ENCODE assay signal across 27 cellular contexts in genomic region chr10:20871970-20872369, GRCh38. TPM values are rescaled to one million over a fixed set of nuclear protein-coding genes. Genes with fewer than 3 reads are reported as not detected.
DNase-seq lines count a peak whose midpoint lies in the region; TF ChIP-seq lines count a peak whose summit lies in the region.
"Had no signal": no experiment of that assay in that cellular context is flagged by ENCODE, and none has a peak within 500 bp of the region (broad histone marks: within the 10 kb centered on the region; RNA-seq: fewer than 3 reads in every experiment).

No MANE protein-coding gene starts in this region.

- peaks cover 24% of the 10 kb centered on the region for H3K4me1 Mint-ChIP-seq in endodermal cell
- H3K4me1 Mint-ChIP-seq: activated CD4-positive, alpha-beta memory T cell treated with anti-CD3 and anti-CD28 coated beads, Interleukin-2, amount 10 ng/mL, durations not matched to agents 7 days and 5 days; activated naive CD8-positive, alpha-beta T cell treated with anti-CD3 and anti-CD28 coated beads, Interleukin-2, amount 10 ng/mL, durations not matched to agents 7 days and 5 days; CD4-positive, alpha-beta memory T cell; T-cell had no signal

- no peak for TF ChIP-seq CTCF in endodermal cell (conservative IDR thresholded peaks at IDR 0.05)

- H3K9me3 Mint-ChIP-seq in endodermal cell, result no peaks in the 10 kb centered on the region
- H3K9me3 Mint-ChIP-seq: activated CD4-positive, alpha-beta memory T cell treated with anti-CD3 and anti-CD28 coated beads, Interleukin-2, amount 10 ng/mL, durations not matched to agents 7 days and 5 days; activated naive CD8-positive, alpha-beta T cell treated with anti-CD3 and anti-CD28 coated beads, Interleukin-2, amount 10 ng/mL, durations not matched to agents 7 days and 5 days; nephron; T-cell had no signal

- H3K9ac ChIP-seq in endodermal cell (ENCODE audit: extremely low read depth, low read length, poor library complexity, severe bottlenecking), result no peak overlapping the region

- 78 to 79% methylated on average over 4 to 6 of the region's 7 CpGs for WGBS in endodermal cell (ENCODE audit: insufficient coverage in 1 of 2, insufficient read length in 1 of 2), 2 experiments

- intact Hi-C loops in posterior cingulate gyrus (cut with DNase I), result no loop called here

- peak overlapping the region; percentile 25 for H3K4me3 ChIP-seq in endodermal cell (ENCODE audit: low read length)
- H3K4me3 ChIP-seq: K562, ovary, sigmoid colon, SJSA1, transverse colon had no signal

- peaks cover 5% of the 10 kb centered on the region for H3K36me3 ChIP-seq in endodermal cell (ENCODE audit: control insufficient read depth, insufficient read depth, low read length)
- H3K36me3 ChIP-seq: ovary, sigmoid colon, SJSA1, transverse colon had no signal

- DNase-seq in NCI-H1092 treated with DMSO at 0.1 percent for 48 hours (lab: John Stamatoyannopoulos, UW), result peak; percentile 80
- DNase-seq in NCI-H1092 (lab: John Stamatoyannopoulos, UW), result no peak
- peak; percentile 86 for DNase-seq in NCI-H1417 treated with DMSO at 0.1 percent for 48 hours (lab: John Stamatoyannopoulos, UW)
- peak; percentile 66 for DNase-seq in NCI-H345 (lab: John Stamatoyannopoulos, UW)
- DNase-seq in endodermal cell, result no peak
- DNase-seq in HT-29 (ENCODE audit: low spot score), result no peak
- DNase-seq in AG08395 (ENCODE audit: low spot score), result no peak
- DNase-seq in posterior cingulate gyrus, result no peak
- DNase-seq: activated CD4-positive, alpha-beta memory T cell treated with anti-CD3 and anti-CD28 coated beads, Interleukin-2, amount 10 ng/mL, durations not matched to agents 7 days and 5 days; activated CD4-positive, CD25-positive, alpha-beta regulatory T cell treated with anti-CD3 and anti-CD28 coated beads, Interleukin-2, amount 50 U/mL, for 72 hours; activated effector memory CD4-positive, alpha-beta T cell treated with anti-CD3 and anti-CD28 coated beads, Interleukin-2, amount 50 U/mL, for 16 hours; activated naive CD8-positive, alpha-beta T cell treated with anti-CD3 and anti-CD28 coated beads, Interleukin-2, amount 10 ng/mL, durations not matched to agents 7 days and 5 days; AML-193; CD4-positive, alpha-beta memory T cell; DMS79; GF-D8; HFFc6; NCI-H2029; NCI-H82; ovary; sigmoid colon; T-cell; transverse colon had no signal

- H3K4me3 Mint-ChIP-seq in endodermal cell, result no peak overlapping the region
- H3K4me3 Mint-ChIP-seq: activated CD4-positive, alpha-beta memory T cell treated with anti-CD3 and anti-CD28 coated beads, Interleukin-2, amount 10 ng/mL, durations not matched to agents 7 days and 5 days; activated naive CD8-positive, alpha-beta T cell treated with anti-CD3 and anti-CD28 coated beads, Interleukin-2, amount 10 ng/mL, durations not matched to agents 7 days and 5 days; CD4-positive, alpha-beta memory T cell; HFFc6; nephron; T-cell had no signal

- no peak overlapping the region for H3K27ac ChIP-seq in endodermal cell (ENCODE audit: low read depth, low read length)
- H3K27ac ChIP-seq: 22Rv1, ovary, sigmoid colon, SJSA1, transverse colon had no signal

- H3K9me3 ChIP-seq in endodermal cell (ENCODE audit: control insufficient read depth, low read length), result no peaks in the 10 kb centered on the region
- H3K9me3 ChIP-seq: ovary, sigmoid colon, SJSA1, transverse colon had no signal

- H3K27me3 Mint-ChIP-seq in endodermal cell (ENCODE audit: insufficient read depth), result no peaks in the 10 kb centered on the region
- H3K27me3 Mint-ChIP-seq: activated CD4-positive, alpha-beta memory T cell treated with anti-CD3 and anti-CD28 coated beads, Interleukin-2, amount 10 ng/mL, durations not matched to agents 7 days and 5 days; activated naive CD8-positive, alpha-beta T cell treated with anti-CD3 and anti-CD28 coated beads, Interleukin-2, amount 10 ng/mL, durations not matched to agents 7 days and 5 days; CD4-positive, alpha-beta memory T cell had no signal

- peaks cover 31% of the 10 kb centered on the region for H3K36me3 Mint-ChIP-seq in endodermal cell (ENCODE audit: low read depth)
- H3K36me3 Mint-ChIP-seq: activated naive CD8-positive, alpha-beta T cell treated with anti-CD3 and anti-CD28 coated beads, Interleukin-2, amount 10 ng/mL, durations not matched to agents 7 days and 5 days; CD4-positive, alpha-beta memory T cell; T-cell had no signal

- no peak overlapping the region for H3K27ac Mint-ChIP-seq in endodermal cell
- H3K27ac Mint-ChIP-seq: activated CD4-positive, alpha-beta memory T cell treated with anti-CD3 and anti-CD28 coated beads, Interleukin-2, amount 10 ng/mL, durations not matched to agents 7 days and 5 days; activated naive CD8-positive, alpha-beta T cell treated with anti-CD3 and anti-CD28 coated beads, Interleukin-2, amount 10 ng/mL, durations not matched to agents 7 days and 5 days; CD4-positive, alpha-beta memory T cell; HFFc6; nephron; T-cell had no signal

- no peaks in the 10 kb centered on the region for H3K27me3 ChIP-seq in endodermal cell (ENCODE audit: control insufficient read depth, insufficient read depth, low read length, poor library complexity, severe bottlenecking)
- H3K27me3 ChIP-seq: ovary, sigmoid colon, SJSA1, transverse colon had no signal

- no peaks in the 10 kb centered on the region for H3K4me1 ChIP-seq in endodermal cell (ENCODE audit: control insufficient read depth, insufficient read depth, low read length)
- H3K4me1 ChIP-seq: sigmoid colon, SJSA1, transverse colon had no signal

RNA-seq across cellular contexts. Expression of gene NEBL, which starts 25.1 kb away (rescaled TPM):
- 10 to 100 TPM; 39.8 to 61.6 TPM for total RNA-seq in endodermal cell
- 20.8 TPM for polyA plus RNA-seq in endodermal cell (2013, experiment 1 of 2)
- 22.4 TPM for polyA plus RNA-seq in endodermal cell (2013, experiment 2 of 2)
- total RNA-seq in HT-29 (2014; rRNA removed; shearing (Covaris generic)), result 0.68 and 2.2 TPM in 2 replicates
- total RNA-seq: activated CD4-positive, alpha-beta memory T cell treated with anti-CD3 and anti-CD28 coated beads, Interleukin-2, amount 10 ng/mL, durations not matched to agents 7 days and 5 days; activated naive CD8-positive, alpha-beta T cell treated with anti-CD3 and anti-CD28 coated beads, Interleukin-2, amount 10 ng/mL, durations not matched to agents 7 days and 5 days; CD4-positive, alpha-beta memory T cell; HFFc6 had no signal
- polyA plus RNA-seq: CD4-positive, alpha-beta memory T cell had no signal

Comparison
In these comparisons a context has a peak if more than half of its experiments do, and no peak if none do; other contexts are left out.
1. DNase-seq: peak in NCI-H1092 treated with DMSO at 0.1 percent for 48 hours (single experiment), NCI-H1417 treated with DMSO at 0.1 percent for 48 hours (single experiment) and NCI-H345 (single experiment); none in NCI-H1092 (single experiment), endodermal cell (single experiment), HT-29 (single experiment), AG08395 (single experiment) and posterior cingulate gyrus (0 of 10).
2. RNA of gene NEBL, which starts 25.1 kb away (total RNA-seq): 39.8 to 61.6 TPM in endodermal cell; 0.68 to 2.2 TPM in HT-29; every median in the first group is over 10 times any median in the second.